Comparison of ENCODE assay signal across 21 cellular contexts in genomic region chr2:196487426-196487825, GRCh38.
A peak's percentile ranks its signal among the peaks of the same experiment; 100 is the strongest.
DNase-seq lines count a peak whose midpoint lies in the region; ATAC-seq and TF ChIP-seq lines count a peak whose summit lies in the region.
"Had no signal": no experiment of that assay in that cellular context is flagged by ENCODE, and none has a peak within 500 bp of the region (broad histone marks: within the 10 kb centered on the region; RNA-seq: fewer than 3 reads in every experiment).

No MANE protein-coding gene starts in this region.

- H3K36me3 ChIP-seq in heart right ventricle: no peaks in the 10 kb centered on the region
- H3K36me3 ChIP-seq in smooth muscle cell (ENCODE audit: low read depth): no peaks in the 10 kb centered on the region
- H3K36me3 ChIP-seq: colonic mucosa, pancreas, tibial nerve had no signal

- DNase-seq in GM03348 (ENCODE audit: low spot score): peak; percentile 29
- no peak for DNase-seq in heart right ventricle
- no peak for DNase-seq in smooth muscle cell (lab: John Stamatoyannopoulos, UW; ENCODE audit: unreplicated experiment)
- DNase-seq in activated CD4-positive, alpha-beta T cell treated with anti-CD3 and anti-CD28 coated beads for 1 hour: no peak
- DNase-seq: activated CD4-positive, alpha-beta T cell treated with anti-CD3 and anti-CD28 coated beads for 48 hours; activated CD8-positive, alpha-beta memory T cell treated with anti-CD3 and anti-CD28 coated beads, Interleukin-2, amount 10 ng/mL, durations not matched to agents 7 days and 5 days; colonic mucosa; HFFc6; mammary epithelial cell; naive thymus-derived CD4-positive, alpha-beta T cell; NCI-H2107; NCI-H82; pancreas; SHP77 treated with DMSO at 0.1 percent for 48 hours; stimulated activated naive CD4-positive, alpha-beta T cell; T-cell had no signal

- H3K27me3 ChIP-seq in heart right ventricle (no peaks in the 10 kb centered on the region), smooth muscle cell (ENCODE audit: low read depth) (no peaks in the 10 kb centered on the region)
- H3K27me3 ChIP-seq: colonic mucosa, pancreas, tibial nerve had no signal

- no peaks in the 10 kb centered on the region for H4K20me1 ChIP-seq in smooth muscle cell (ENCODE audit: low read depth)

- ATAC-seq in heart right ventricle: peak in 6 of 8 donors; percentile 25 to 50 (median 38)
- no peak for ATAC-seq in GM18502 (IDR thresholded peaks at IDR 0.05; ENCODE audit: poor library complexity, unreplicated experiment)
- ATAC-seq in HG03175 (IDR thresholded peaks at IDR 0.05; ENCODE audit: unreplicated experiment): no peak
- ATAC-seq: activated CD8-positive, alpha-beta memory T cell treated with anti-CD3 and anti-CD28 coated beads, Interleukin-2, amount 10 ng/mL, durations not matched to agents 7 days and 5 days; activated naive CD4-positive, alpha-beta T cell treated with anti-CD3 and anti-CD28 coated beads, Interleukin-2, amount 50 U/mL, for 72 hours; naive thymus-derived CD4-positive, alpha-beta T cell; pancreas; T-cell had no signal

- intact Hi-C loops in heart right ventricle (cut with DNase I): no loop called here

- H3K9me3 ChIP-seq in heart right ventricle (no peaks in the 10 kb centered on the region), smooth muscle cell (replicated peaks; ENCODE audit: low read depth) (no peaks in the 10 kb centered on the region)
- H3K9me3 ChIP-seq: colonic mucosa, pancreas, tibial nerve had no signal

- no peaks in the 10 kb centered on the region for H3F3A ChIP-seq in smooth muscle cell (ENCODE audit: low read depth)

- no peak overlapping the region for H3K9ac ChIP-seq in smooth muscle cell (ENCODE audit: low read depth)

- WGBS in heart right ventricle, 2 donors: 48 to 52% methylated on average over 3 of the region's 3 CpGs
- 48% methylated on average over 3 of the region's 3 CpGs for WGBS in smooth muscle cell (ENCODE audit: low lambda C conversion rate)

- H3K27ac ChIP-seq in angular gyrus (ENCODE audit: low read depth, low read length): peak overlapping the region; percentile 19
- peak overlapping the region in 1 of 10 donors; percentile 25 for H3K27ac ChIP-seq in heart right ventricle
- peak overlapping the region; percentile 43 for H3K27ac ChIP-seq in smooth muscle cell (ENCODE audit: low read depth)
- H3K27ac ChIP-seq: colonic mucosa, pancreas, tibial nerve had no signal

- no peaks in the 10 kb centered on the region for H3K79me2 ChIP-seq in smooth muscle cell (ENCODE audit: low read depth)

- no peak overlapping the region for H3K4me2 ChIP-seq in smooth muscle cell

- H3K4me3 ChIP-seq in heart right ventricle (no peak overlapping the region), smooth muscle cell (no peak overlapping the region)
- H3K4me3 ChIP-seq: colonic mucosa, pancreas, tibial nerve had no signal

- H2AFZ ChIP-seq in smooth muscle cell (ENCODE audit: low read depth): no peak overlapping the region

- no peak for TF ChIP-seq CTCF in heart right ventricle (IDR thresholded peaks at IDR 0.05)
- no peak for TF ChIP-seq CTCF in smooth muscle cell (IDR thresholded peaks at IDR 0.05; ENCODE audit: borderline replicate concordance, insufficient read depth, poor library complexity, severe bottlenecking)

- H3K4me1 ChIP-seq in heart right ventricle (peaks cover 0 to 22% (median 4%) of the 10 kb centered on the region in 9 donors), smooth muscle cell (ENCODE audit: low read depth) (no peaks in the 10 kb centered on the region)
- H3K4me1 ChIP-seq: colonic mucosa, pancreas had no signal

Comparison
In these comparisons a context has a peak if more than half of its experiments do, and no peak if none do; other contexts are left out.
1. ATAC-seq: peak in heart right ventricle (6 of 8); none in GM18502 (single experiment) and HG03175 (single experiment).